In genomic region chr14:104512771-104513640, GRCh38 we compare ENCODE assay signal across 23 cellular contexts.
"Had no signal": no experiment of that assay in that cellular context is flagged by ENCODE, and none has a peak within 500 bp of the region (broad histone marks: within the 10 kb centered on the region; RNA-seq: fewer than 3 reads in every experiment).

No MANE protein-coding gene starts in this region.

- H3K27ac ChIP-seq: epithelial cell of prostate, gastrocnemius medialis, hepatocyte, left ventricle myocardium inferior, tibial nerve had no signal

- H3K36me3 Mint-ChIP-seq: stimulated activated naive B cell treated with anti-CD40 and anti-IgM and Interleukin-4, amounts not matched to agents 10 μg/mL and 1 μg/mL and 100 μg/mL, for 72 hours had no signal

- ATAC-seq: activated CD8-positive, alpha-beta T cell treated with anti-CD3 and anti-CD28 coated beads for 36 hours; activated naive CD4-positive, alpha-beta T cell treated with anti-CD3 and anti-CD28 coated beads, Interleukin-2, amount 50 U/mL, for 72 hours; activated T-cell treated with anti-CD3 and anti-CD28 coated beads, Interleukin-2, amount 50 U/mL, for 72 hours; effector memory CD8-positive, alpha-beta T cell; gastrocnemius medialis; naive thymus-derived CD8-positive, alpha-beta T cell; right cardiac atrium; stimulated activated naive B cell treated with anti-CD40 and anti-IgM and Interleukin-4, amounts not matched to agents 10 μg/mL and 1 μg/mL and 100 μg/mL, for 72 hours; T-helper 17 cell had no signal

- H3K4me3 Mint-ChIP-seq: activated CD8-positive, alpha-beta T cell treated with anti-CD3 and anti-CD28 coated beads for 36 hours; activated T-cell treated with anti-CD3 and anti-CD28 coated beads, Interleukin-2, amount 50 U/mL, for 72 hours; effector memory CD8-positive, alpha-beta T cell; memory B cell; naive thymus-derived CD8-positive, alpha-beta T cell; stimulated activated naive B cell treated with anti-CD40 and anti-IgM and Interleukin-4, amounts not matched to agents 10 μg/mL and 1 μg/mL and 100 μg/mL, for 72 hours; T-helper 17 cell had no signal

- H2AFZ ChIP-seq: hepatocyte had no signal

- H3K36me3 ChIP-seq: gastrocnemius medialis, left ventricle myocardium inferior, tibial nerve had no signal

- H3K4me1 ChIP-seq: gastrocnemius medialis, tibial nerve had no signal

- H3K9me3 Mint-ChIP-seq: activated CD8-positive, alpha-beta T cell treated with anti-CD3 and anti-CD28 coated beads for 36 hours; effector memory CD8-positive, alpha-beta T cell had no signal

- H3K27ac Mint-ChIP-seq: activated CD8-positive, alpha-beta T cell treated with anti-CD3 and anti-CD28 coated beads for 36 hours; activated naive CD4-positive, alpha-beta T cell treated with anti-CD3 and anti-CD28 coated beads, Interleukin-2, amount 50 U/mL, for 72 hours; activated T-cell treated with anti-CD3 and anti-CD28 coated beads, Interleukin-2, amount 50 U/mL, for 72 hours; effector memory CD8-positive, alpha-beta T cell; memory B cell; stimulated activated naive B cell treated with anti-CD40 and anti-IgM and Interleukin-4, amounts not matched to agents 10 μg/mL and 1 μg/mL and 100 μg/mL, for 72 hours; T-helper 17 cell had no signal

- DNase-seq: activated CD4-positive, alpha-beta T cell treated with anti-CD3 and anti-CD28 coated beads for 48 hours; activated CD8-positive, alpha-beta memory T cell treated with anti-CD3 and anti-CD28 coated beads, Interleukin-2, amount 50 U/mL, for 48 hours; activated CD8-positive, alpha-beta T cell treated with anti-CD3 and anti-CD28 coated beads for 36 hours; activated gamma-delta T cell; activated T-cell treated with anti-CD3 and anti-CD28 coated beads, Interleukin-2, amount 50 U/mL, for 72 hours; amniotic stem cell; central memory CD4-positive, alpha-beta T cell; effector memory CD8-positive, alpha-beta T cell; gastrocnemius medialis; kidney; left ventricle myocardium inferior; naive thymus-derived CD8-positive, alpha-beta T cell; right cardiac atrium; stimulated activated CD4-positive, alpha-beta T cell treated with anti-CD3 and anti-CD28 coated beads, Interleukin-15, amount 100 ng/mL, for 24 hours; stimulated activated CD4-positive, alpha-beta T cell treated with anti-CD3 and anti-CD28 coated beads, Interleukin-4, amount 100 ng/mL, for 1 hour; stimulated activated naive B cell treated with anti-CD40 and anti-IgM and Interleukin-4, amounts not matched to agents 10 μg/mL and 1 μg/mL and 100 μg/mL, for 72 hours; T-helper 17 cell had no signal

- H3K4me2 ChIP-seq: hepatocyte had no signal

- H3K27me3 ChIP-seq: hepatocyte, tibial nerve had no signal

- H3K79me2 ChIP-seq: hepatocyte had no signal

- H3K4me1 Mint-ChIP-seq: memory B cell; stimulated activated naive B cell treated with anti-CD40 and anti-IgM and Interleukin-4, amounts not matched to agents 10 μg/mL and 1 μg/mL and 100 μg/mL, for 72 hours; T-helper 17 cell had no signal

- H3K4me3 ChIP-seq: gastrocnemius medialis, hepatocyte, left ventricle myocardium inferior, skin epidermis, tibial nerve had no signal
